ENCODE assay signal across 1 cellular context in genomic region chr2:10387033-10387432, GRCh38.
TF ChIP-seq lines count a peak whose summit lies in the region.

No MANE protein-coding gene starts in this region.

TF ChIP-seq in H1, 55 proteins besides CTCF, POLR2A, EP300 and RAD21:
- TF ChIP-seq JUN (IDR thresholded peaks at IDR 0.05; ENCODE audit: low read depth, low read length) = no peak
- no peak for TF ChIP-seq CBX8 (IDR thresholded peaks at IDR 0.05; ENCODE audit: borderline replicate concordance, low read depth, low read length)
- no peak for TF ChIP-seq KDM5A (IDR thresholded peaks at IDR 0.05; ENCODE audit: low read length)
- TF ChIP-seq CREB1 (IDR thresholded peaks at IDR 0.05) = no peak
- no peak for TF ChIP-seq CHD7 (IDR thresholded peaks at IDR 0.05; ENCODE audit: insufficient replicate concordance, low read length)
- TF ChIP-seq KDM1A (IDR thresholded peaks at IDR 0.05; ENCODE audit: borderline replicate concordance, low read length) = no peak
- no peak for TF ChIP-seq SIN3A (conservative IDR thresholded peaks at IDR 0.05 in 1 of 2, IDR thresholded peaks at IDR 0.05 in 1 of 2; ENCODE audit: low read depth in 1 of 2, low read length in 2 of 2)
- TF ChIP-seq SUZ12 (IDR thresholded peaks at IDR 0.05; ENCODE audit: low read length) = no peak
- TF ChIP-seq CHD1 (IDR thresholded peaks at IDR 0.05; ENCODE audit: low read depth, low read length) = no peak
- no peak for TF ChIP-seq USF2 (IDR thresholded peaks at IDR 0.05; ENCODE audit: low read length)
- no peak for TF ChIP-seq NANOG (IDR thresholded peaks at IDR 0.05; ENCODE audit: insufficient read depth, low read depth, low read length, poor library complexity, severe bottlenecking)
- TF ChIP-seq CBX5 (IDR thresholded peaks at IDR 0.05; ENCODE audit: low read depth, low read length) = no peak
- TF ChIP-seq TAF7 (optimal IDR thresholded peaks at IDR 0.05; ENCODE audit: borderline replicate concordance, low read depth, low read length) = no peak
- no peak for TF ChIP-seq POLR2AphosphoS5 (IDR thresholded peaks at IDR 0.05; ENCODE audit: low read depth, low read length)
- no peak for TF ChIP-seq NRF1 (IDR thresholded peaks at IDR 0.05; ENCODE audit: low read depth, low read length)
- TF ChIP-seq RXRA (IDR thresholded peaks at IDR 0.05; ENCODE audit: insufficient read depth, low read depth, low read length) = no peak
- TF ChIP-seq SAP30 (IDR thresholded peaks at IDR 0.05; ENCODE audit: insufficient read depth, insufficient replicate concordance, low read length) = no peak
- no peak for TF ChIP-seq BRCA1 (IDR thresholded peaks at IDR 0.05; ENCODE audit: low read depth, low read length)
- no peak for TF ChIP-seq RBBP5 (IDR thresholded peaks at IDR 0.05; ENCODE audit: borderline replicate concordance, low read depth, low read length)
